ENCODE assay signal across 8 cellular contexts in the genomic region with DNA sequence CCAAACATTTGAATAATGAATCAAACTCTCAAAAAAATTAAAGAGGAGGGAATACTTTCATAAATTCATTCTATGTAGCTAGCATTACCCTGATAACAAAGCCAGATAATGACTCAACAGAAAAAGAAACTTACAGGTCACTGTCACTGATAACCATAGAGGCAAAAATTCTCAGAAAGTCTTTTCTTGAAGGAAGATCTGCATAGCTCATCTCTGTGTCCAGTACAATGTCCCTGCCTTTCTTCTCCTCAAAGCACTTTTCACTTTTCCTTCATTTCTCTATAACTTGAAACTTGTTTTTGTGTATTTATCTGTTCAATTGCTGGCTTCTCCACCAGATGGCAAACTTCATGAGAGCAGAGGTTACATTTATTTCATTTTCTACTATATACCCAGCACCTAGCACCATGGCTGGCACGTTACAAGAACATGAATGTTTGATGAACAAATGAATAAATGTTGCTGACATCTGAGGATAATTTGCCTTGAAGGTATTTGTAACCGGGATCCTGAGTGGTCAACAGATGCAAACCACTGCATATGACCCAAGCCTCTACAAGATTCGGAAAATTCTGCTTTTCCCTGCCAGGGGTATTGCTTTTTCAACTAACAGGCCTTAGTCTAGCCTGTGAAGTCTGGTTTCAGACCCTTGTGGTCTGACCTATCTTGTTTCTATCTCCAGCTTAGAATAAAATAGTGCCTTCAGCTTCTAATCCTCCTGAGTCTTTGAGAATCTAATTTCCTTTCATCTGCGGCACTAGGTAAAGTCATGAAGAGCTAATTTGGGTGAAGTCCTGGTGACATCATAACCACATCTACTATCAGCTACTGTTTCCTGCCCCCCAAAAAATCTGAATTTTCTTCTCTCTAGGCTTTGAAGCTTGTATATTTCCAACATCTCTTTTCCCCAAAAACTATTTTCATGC. TPM values are rescaled to one million over a fixed set of nuclear protein-coding genes. Genes with fewer than 3 reads are reported as not detected.
DNase-seq lines count a peak whose midpoint lies in the region; ATAC-seq, FAIRE-seq and TF ChIP-seq lines count a peak whose summit lies in the region.

No MANE protein-coding gene starts in this region.

- POLR2A ChIA-PET in RWPE1 (lab: Yijun Ruan, JAX; ENCODE audit: low non-redundant PET), result interaction anchor here (0.6 kb wide), 1 partner anchor 28 kb away, joined by 4 read pairs; no protein-coding TSS in a partner anchor

- H3K27ac Mint-ChIP-seq in astrocyte (ENCODE audit: unreplicated experiment) (no peak overlapping the region), memory B cell (peak overlapping the region; percentile 86)

- H3K4me3 Mint-ChIP-seq in astrocyte (ENCODE audit: unreplicated experiment) (no peak overlapping the region), memory B cell (no peak overlapping the region)

- peak; percentile 29 for DNase-seq in stimulated activated CD4-positive, alpha-beta T cell treated with anti-CD3 and anti-CD28 coated beads, Interleukin-2, amount 100 ng/mL, for 4 hours (ENCODE audit: low read depth)
- no peak for DNase-seq in stimulated activated CD4-positive, alpha-beta T cell treated with anti-CD3 and anti-CD28 coated beads, Interleukin-12 subunit alpha, Interleukin-12 subunit beta, amount 100 ng/mL, for 4 hours
- peak; percentile 15 for DNase-seq in RWPE1 (ENCODE audit: low spot score)
- peak; percentile 14 for DNase-seq in astrocyte (ENCODE audit: low read depth)
- DNase-seq in memory B cell (ENCODE audit: low spot score in 2 of 2), result peak; percentile 25 to 48
- no peak for DNase-seq in H7
- DNase-seq in islet precursor cell, result no peak

- H3K9ac ChIP-seq in astrocyte (ENCODE audit: low read length), result no peak overlapping the region

- no peaks in the 10 kb centered on the region for H3K79me2 ChIP-seq in astrocyte (ENCODE audit: insufficient read depth, low read length)

- peak overlapping the region; percentile 17 for H3K4me2 ChIP-seq in astrocyte (ENCODE audit: low read length)

- no peak overlapping the region for H3K27ac ChIP-seq in RWPE1
- no peak overlapping the region for H3K27ac ChIP-seq in astrocyte (ENCODE audit: low read depth, low read length)

- H3K36me3 ChIP-seq in astrocyte (ENCODE audit: insufficient read depth, low read length) (no peaks in the 10 kb centered on the region), H7 (replicated peaks; ENCODE audit: control insufficient read depth, insufficient read depth, low read length) (no peaks in the 10 kb centered on the region)

- TF ChIP-seq CTCF in RWPE1 (conservative IDR thresholded peaks at IDR 0.05; ENCODE audit: low read depth), result peak; percentile 36
- TF ChIP-seq CTCF in astrocyte (IDR thresholded peaks at IDR 0.05; ENCODE audit: insufficient read depth, low read depth, low read length), result peak; percentile 68

- H2AFZ ChIP-seq in astrocyte (ENCODE audit: low read depth, low read length), result peak overlapping the region; percentile 8

- H3K9me3 Mint-ChIP-seq in astrocyte (ENCODE audit: unreplicated experiment) (no peaks in the 10 kb centered on the region), memory B cell (no peaks in the 10 kb centered on the region)

- H3K4me1 ChIP-seq in astrocyte (ENCODE audit: insufficient read depth, low read length), result peaks cover 24% of the 10 kb centered on the region

- H3K36me3 Mint-ChIP-seq in astrocyte (ENCODE audit: low read depth, unreplicated experiment) (no peaks in the 10 kb centered on the region), memory B cell (no peaks in the 10 kb centered on the region)

- H3K9me3 ChIP-seq in astrocyte (ENCODE audit: insufficient read depth, low read depth, low read length), result no peaks in the 10 kb centered on the region

- peak; percentile 64 for ATAC-seq in HG02852 (IDR thresholded peaks at IDR 0.05; ENCODE audit: unreplicated experiment)
- ATAC-seq in memory B cell (ENCODE audit: low read depth), result peak; percentile 88

- peak; percentile 70 for FAIRE-seq in astrocyte (lab: Jason Lieb, UNC)

- H4K20me1 ChIP-seq in astrocyte (ENCODE audit: insufficient read depth, low read length), result no peaks in the 10 kb centered on the region

- H3K4me1 Mint-ChIP-seq in astrocyte (ENCODE audit: low read depth, unreplicated experiment), result peaks cover 18% of the 10 kb centered on the region
- peaks cover 22% of the 10 kb centered on the region for H3K4me1 Mint-ChIP-seq in memory B cell

- CTCF ChIA-PET in RWPE1 (lab: Yijun Ruan, JAX), result interaction anchor here (0.6 to 0.7 kb wide), 7 partner anchors 34 to 116 kb away, joined by 3 to 5 read pairs (median 4); no protein-coding TSS in a partner anchor

- no peaks in the 10 kb centered on the region for H3K27me3 Mint-ChIP-seq in astrocyte (ENCODE audit: low read depth, unreplicated experiment)
- H3K27me3 Mint-ChIP-seq in memory B cell, result no peaks in the 10 kb centered on the region

- no peaks in the 10 kb centered on the region for H3K27me3 ChIP-seq in astrocyte (ENCODE audit: insufficient read depth, low read length)
- H3K27me3 ChIP-seq in H7 (ENCODE audit: control insufficient read depth, insufficient read depth, low read length), result no peaks in the 10 kb centered on the region

- H3K4me3 ChIP-seq in astrocyte (ENCODE audit: insufficient read depth, low read depth, low read length) (no peak overlapping the region), H7 (ENCODE audit: insufficient read depth, low read depth, low read length) (no peak overlapping the region)

RNA-seq across cellular contexts. Expression of a gene that starts 52.5 kb away (rescaled TPM):
- 29.8 and 34.7 TPM in 2 replicates for total RNA-seq in astrocyte
- total RNA-seq in H7 (2014; rRNA removed; shearing (Covaris generic)), result 7.7 and 10.8 TPM in 2 replicates

Comparison
In these comparisons a context has a peak if more than half of its experiments do, and no peak if none do; other contexts are left out.
1. DNase-seq: peak in stimulated activated CD4-positive, alpha-beta T cell treated with anti-CD3 and anti-CD28 coated beads, Interleukin-2, amount 100 ng/mL, for 4 hours (single experiment), RWPE1 (single experiment), astrocyte (single experiment) and memory B cell (2 of 2); none in stimulated activated CD4-positive, alpha-beta T cell treated with anti-CD3 and anti-CD28 coated beads, Interleukin-12 subunit alpha, Interleukin-12 subunit beta, amount 100 ng/mL, for 4 hours (single experiment), H7 (single experiment) and islet precursor cell (single experiment).